19 cellular contexts compared by ENCODE assay signal in genomic region chr7:84236398-84236797, GRCh38. TPM values are rescaled to one million over a fixed set of nuclear protein-coding genes. Genes with fewer than 3 reads are reported as not detected.
DNase-seq lines count a peak whose midpoint lies in the region; ATAC-seq and TF ChIP-seq lines count a peak whose summit lies in the region.
"Had no signal": no experiment of that assay in that cellular context is flagged by ENCODE, and none has a peak within 500 bp of the region (broad histone marks: within the 10 kb centered on the region; RNA-seq: fewer than 3 reads in every experiment).

No MANE protein-coding gene starts in this region.

- H3K36me3 ChIP-seq in esophagus muscularis mucosa (no peaks in the 10 kb centered on the region), endodermal cell (ENCODE audit: control insufficient read depth, insufficient read depth, low read length) (no peaks in the 10 kb centered on the region)
- H3K36me3 ChIP-seq: vagina had no signal

- no peak for TF ChIP-seq CTCF in astrocyte of the spinal cord (IDR thresholded peaks at IDR 0.05; ENCODE audit: low read depth, low read length)
- no peak for TF ChIP-seq CTCF in esophagus muscularis mucosa (IDR thresholded peaks at IDR 0.05)
- TF ChIP-seq CTCF in endodermal cell (conservative IDR thresholded peaks at IDR 0.05), result no peak

- DNase-seq in AML-193 (lab: John Stamatoyannopoulos, UW), result peak; percentile 10 to 17
- peak; percentile 53 for DNase-seq in HT1080 (ENCODE audit: low read depth)
- DNase-seq in astrocyte of the spinal cord (ENCODE audit: low read depth, low spot score), result peak; percentile 29
- DNase-seq in glomerular endothelial cell (ENCODE audit: extremely low read depth, low read depth, low spot score), result peak; percentile 22
- no peak for DNase-seq in G401 (ENCODE audit: low spot score)
- no peak for DNase-seq in esophagus muscularis mucosa (ENCODE audit: extremely low spot score)
- DNase-seq in endodermal cell, result no peak
- DNase-seq: activated CD4-positive, alpha-beta T cell treated with anti-CD3 and anti-CD28 coated beads, Interleukin-2, amount 50 U/mL, for 1 hour; activated naive CD4-positive, alpha-beta T cell treated with anti-CD3 and anti-CD28 coated beads, Interleukin-2, amount 10 ng/mL, durations not matched to agents 7 days and 5 days; body of pancreas; GF-D8; left ventricle myocardium superior; NCI-H1417; NCI-H2171; stimulated activated CD4-positive, alpha-beta T cell treated with anti-CD3 and anti-CD28 coated beads, Interleukin-2, amount 100 ng/mL, for 48 hours had no signal

- no peak overlapping the region for H3K4me3 ChIP-seq in astrocyte of the spinal cord (ENCODE audit: low read depth, low read length)
- H3K4me3 ChIP-seq in esophagus muscularis mucosa, result no peak overlapping the region
- no peak overlapping the region for H3K4me3 ChIP-seq in endodermal cell (ENCODE audit: low read length)
- H3K4me3 ChIP-seq: body of pancreas, vagina had no signal

- H3K36me3 Mint-ChIP-seq in endodermal cell (ENCODE audit: low read depth), result no peaks in the 10 kb centered on the region
- H3K36me3 Mint-ChIP-seq: activated naive CD4-positive, alpha-beta T cell treated with anti-CD3 and anti-CD28 coated beads, Interleukin-2, amount 10 ng/mL, durations not matched to agents 7 days and 5 days had no signal

- no peaks in the 10 kb centered on the region for H3K27me3 ChIP-seq in esophagus muscularis mucosa
- no peaks in the 10 kb centered on the region for H3K27me3 ChIP-seq in endodermal cell (ENCODE audit: control insufficient read depth, insufficient read depth, low read length, poor library complexity, severe bottlenecking)
- H3K27me3 ChIP-seq: body of pancreas, vagina had no signal

- H3K27ac Mint-ChIP-seq in endodermal cell, result no peak overlapping the region
- H3K27ac Mint-ChIP-seq: activated naive CD4-positive, alpha-beta T cell treated with anti-CD3 and anti-CD28 coated beads, Interleukin-2, amount 10 ng/mL, durations not matched to agents 7 days and 5 days had no signal

- intact Hi-C loops in esophagus muscularis mucosa (cut with DNase I), result no loop called here

- H3K9me3 ChIP-seq in esophagus muscularis mucosa (no peaks in the 10 kb centered on the region), endodermal cell (ENCODE audit: control insufficient read depth, low read length) (peaks cover 8% of the 10 kb centered on the region)
- H3K9me3 ChIP-seq: body of pancreas, vagina had no signal

- 72% methylated on average over 3 of the region's 3 CpGs for WGBS in esophagus muscularis mucosa
- 97 to 100% methylated on average over 1 to 3 of the region's 3 CpGs for WGBS in endodermal cell (ENCODE audit: insufficient coverage in 1 of 2, insufficient read length in 1 of 2), 2 experiments

- H3K27ac ChIP-seq in esophagus muscularis mucosa (replicated peaks in 1 of 4), result no peak overlapping the region
- no peak overlapping the region for H3K27ac ChIP-seq in endodermal cell (ENCODE audit: low read depth, low read length)
- H3K27ac ChIP-seq: body of pancreas, vagina had no signal

- no peaks in the 10 kb centered on the region for H3K27me3 Mint-ChIP-seq in endodermal cell (ENCODE audit: insufficient read depth)
- H3K27me3 Mint-ChIP-seq: activated naive CD4-positive, alpha-beta T cell treated with anti-CD3 and anti-CD28 coated beads, Interleukin-2, amount 10 ng/mL, durations not matched to agents 7 days and 5 days had no signal

- no peak for TF ChIP-seq POLR2A in esophagus muscularis mucosa (IDR thresholded peaks at IDR 0.05; ENCODE audit: low read depth)

- peaks cover 13% of the 10 kb centered on the region for H3K9me3 Mint-ChIP-seq in endodermal cell

- H3K9ac ChIP-seq in endodermal cell (ENCODE audit: extremely low read depth, low read length, poor library complexity, severe bottlenecking), result no peak overlapping the region

- peaks cover 2% of the 10 kb centered on the region for H3K4me1 Mint-ChIP-seq in endodermal cell
- H3K4me1 Mint-ChIP-seq: activated naive CD4-positive, alpha-beta T cell treated with anti-CD3 and anti-CD28 coated beads, Interleukin-2, amount 10 ng/mL, durations not matched to agents 7 days and 5 days had no signal

- in situ Hi-C loops in astrocyte of the spinal cord (cut with HindIII; ENCODE audit: low sequenced_read_pairs), result no loop called here
- in situ Hi-C loops in G401 (cut with HindIII; ENCODE audit: low sequenced_read_pairs), result no loop called here

- H3K4me1 ChIP-seq in esophagus muscularis mucosa (peaks cover 0 to 22% (median 13%) of the 10 kb centered on the region in 4 donors), endodermal cell (ENCODE audit: control insufficient read depth, insufficient read depth, low read length) (no peaks in the 10 kb centered on the region)
- H3K4me1 ChIP-seq: body of pancreas, vagina had no signal

- no peak overlapping the region for H3K4me3 Mint-ChIP-seq in endodermal cell
- H3K4me3 Mint-ChIP-seq: activated naive CD4-positive, alpha-beta T cell treated with anti-CD3 and anti-CD28 coated beads, Interleukin-2, amount 10 ng/mL, durations not matched to agents 7 days and 5 days had no signal

- ATAC-seq in esophagus mucosa, result no peak
- ATAC-seq: body of pancreas, left ventricle myocardium superior, Panc1, sciatic nerve had no signal

- TF ChIP-seq EP300 in esophagus muscularis mucosa (IDR thresholded peaks at IDR 0.05), result no peak

RNA-seq across cellular contexts. Expression of gene SEMA3A, which starts 41.8 kb away (rescaled TPM):
- total RNA-seq in HT1080 (2014; rRNA removed; shearing (Covaris generic)), result 7.9 and 8.6 TPM in 2 replicates
- polyA plus RNA-seq in HT1080 (2015; cell fraction: cytosol; rRNA removed), result 1.3 and 2.7 TPM in 2 replicates
- polyA plus RNA-seq in HT1080 (2015; cell fraction: nucleus; rRNA removed), result 12.5 and 12.7 TPM in 2 replicates
- 6.6 and 7.2 TPM in 2 replicates for total RNA-seq in glomerular endothelial cell
- 0.56 TPM for total RNA-seq in esophagus mucosa
- 0.34 TPM in 1 of 2 replicates, not detected in the other for total RNA-seq in G401 (2014; rRNA removed; shearing (Covaris generic))
- total RNA-seq in esophagus muscularis mucosa, result 10 to 100 TPM; 27.8 to 39.0 (median 34.5) TPM
- 10 to 100 TPM; 43.5 to 72.8 TPM for total RNA-seq in endodermal cell
- polyA plus RNA-seq in endodermal cell (2013, experiment 1 of 2), result 36.0 TPM
- polyA plus RNA-seq in endodermal cell (2013, experiment 2 of 2), result 34.7 TPM

Comparison
In these comparisons a context has a peak if more than half of its experiments do, and no peak if none do; other contexts are left out.
1. DNase-seq: peak in AML-193 (2 of 2), HT1080 (single experiment), astrocyte of the spinal cord (single experiment) and glomerular endothelial cell (single experiment); none in G401 (single experiment), esophagus muscularis mucosa (single experiment) and endodermal cell (single experiment).